Comparison of ENCODE assay signal across 1 cellular context in the genomic region with DNA sequence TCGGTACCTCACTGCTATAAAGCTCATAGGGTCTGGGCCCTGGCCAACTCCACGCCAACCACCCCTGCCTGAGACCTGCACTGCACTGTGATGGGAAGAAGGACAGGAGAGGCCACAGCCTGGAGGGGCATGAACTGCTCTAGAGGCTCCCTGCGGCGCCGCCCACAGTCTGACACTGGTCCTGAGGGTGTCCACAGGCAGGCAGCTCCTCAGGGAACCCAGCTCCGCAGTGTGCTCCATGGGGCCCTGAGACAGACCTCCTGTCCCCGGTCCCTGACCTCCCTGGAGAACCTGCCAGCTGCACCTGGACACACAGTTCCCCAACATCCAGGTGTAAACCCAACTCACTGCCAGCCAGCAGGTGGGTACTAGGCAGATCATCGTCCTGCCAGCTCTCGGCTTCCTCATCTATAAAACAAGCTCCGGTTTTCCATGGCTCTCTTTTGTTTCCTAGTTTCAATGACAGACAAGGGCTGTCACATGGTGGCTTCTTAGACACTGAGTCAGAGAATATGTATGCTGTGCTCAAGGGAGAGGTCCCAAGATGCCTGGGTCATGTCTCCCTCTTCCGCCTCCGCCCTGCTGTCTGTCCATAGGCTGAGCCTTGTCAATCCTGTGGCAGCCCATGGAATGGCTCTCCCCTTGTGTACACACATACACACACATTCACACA.
TF ChIP-seq lines count a peak whose summit lies in the region.

No MANE protein-coding gene starts in this region.

TF ChIP-seq in K562, 482 proteins besides CTCF, POLR2A, EP300 and RAD21:
- 0 out of 2 replicates have a peak, but pooled peaks have one; percentile 42 for TF ChIP-seq POLR2G (IDR thresholded peaks at IDR 0.05; ENCODE audit: low read depth, low read length)
- TF ChIP-seq ZNF224 (CRISPR knock-in tag; IDR thresholded peaks at IDR 0.05): no peak
- 0 out of 2 replicates have a peak, but pooled peaks have one; percentile 37 for TF ChIP-seq RBFOX2 (IDR thresholded peaks at IDR 0.05; ENCODE audit: low read depth, low read length)
